In the genomic region with DNA sequence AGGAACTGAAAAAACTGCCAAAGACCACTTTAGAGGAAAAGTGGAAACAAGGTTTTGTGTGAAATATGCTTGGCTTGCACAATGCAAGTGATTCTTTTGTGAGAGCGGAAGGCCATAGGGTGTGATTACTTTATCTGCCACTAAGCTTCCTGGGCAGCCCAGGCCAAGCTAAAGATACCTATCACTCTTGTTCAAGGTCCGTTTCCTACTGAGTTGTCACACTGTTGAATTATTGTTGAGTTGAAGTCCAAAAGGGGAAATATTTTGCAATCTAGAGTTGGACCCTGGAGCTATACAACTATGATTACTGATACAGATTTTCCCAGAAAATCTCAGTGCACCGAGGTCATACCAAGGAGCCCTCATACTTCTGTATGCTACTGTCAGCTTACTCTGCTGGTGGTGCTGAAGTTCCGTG, we compare ENCODE assay signal across 1 cellular context.
A peak's percentile ranks its signal among the peaks of the same experiment; 100 is the strongest.
TF ChIP-seq lines count a peak whose summit lies in the region.

No MANE protein-coding gene starts in this region.

TF ChIP-seq in K562, 482 proteins besides CTCF, POLR2A, EP300 and RAD21 (continues in another document):
- no peak for TF ChIP-seq NELFE (IDR thresholded peaks at IDR 0.05; ENCODE audit: insufficient read depth, insufficient read length)
- no peak for TF ChIP-seq ZNF23 (CRISPR knock-in tag; IDR thresholded peaks at IDR 0.05)
- TF ChIP-seq SPI1 (IDR thresholded peaks at IDR 0.05; ENCODE audit: borderline replicate concordance, low read depth, low read length), result no peak
- no peak for TF ChIP-seq CSDE1 (IDR thresholded peaks at IDR 0.05)
- TF ChIP-seq MEIS2 (IDR thresholded peaks at IDR 0.05; ENCODE audit: partially characterized antibody), result peak; percentile 85
- TF ChIP-seq NFXL1 (CRISPR knock-in tag; IDR thresholded peaks at IDR 0.05), result no peak
- no peak for TF ChIP-seq ZNF584 (CRISPR knock-in tag; IDR thresholded peaks at IDR 0.05; ENCODE audit: low read depth)
- TF ChIP-seq, protein P1, sequence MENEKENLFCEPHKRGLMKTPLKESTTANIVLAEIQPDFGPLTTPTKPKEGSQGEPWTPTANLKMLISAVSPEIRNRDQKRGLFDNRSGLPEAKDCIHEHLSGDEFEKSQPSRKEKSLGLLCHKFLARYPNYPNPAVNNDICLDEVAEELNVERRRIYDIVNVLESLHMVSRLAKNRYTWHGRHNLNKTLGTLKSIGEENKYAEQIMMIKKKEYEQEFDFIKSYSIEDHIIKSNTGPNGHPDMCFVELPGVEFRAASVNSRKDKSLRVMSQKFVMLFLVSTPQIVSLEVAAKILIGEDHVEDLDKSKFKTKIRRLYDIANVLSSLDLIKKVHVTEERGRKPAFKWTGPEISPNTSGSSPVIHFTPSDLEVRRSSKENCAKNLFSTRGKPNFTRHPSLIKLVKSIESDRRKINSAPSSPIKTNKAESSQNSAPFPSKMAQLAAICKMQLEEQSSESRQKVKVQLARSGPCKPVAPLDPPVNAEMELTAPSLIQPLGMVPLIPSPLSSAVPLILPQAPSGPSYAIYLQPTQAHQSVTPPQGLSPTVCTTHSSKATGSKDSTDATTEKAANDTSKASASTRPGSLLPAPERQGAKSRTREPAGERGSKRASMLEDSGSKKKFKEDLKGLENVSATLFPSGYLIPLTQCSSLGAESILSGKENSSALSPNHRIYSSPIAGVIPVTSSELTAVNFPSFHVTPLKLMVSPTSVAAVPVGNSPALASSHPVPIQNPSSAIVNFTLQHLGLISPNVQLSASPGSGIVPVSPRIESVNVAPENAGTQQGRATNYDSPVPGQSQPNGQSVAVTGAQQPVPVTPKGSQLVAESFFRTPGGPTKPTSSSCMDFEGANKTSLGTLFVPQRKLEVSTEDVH (IDR thresholded peaks at IDR 0.05; ENCODE audit: low read depth, partially characterized antibody), result no peak
- TF ChIP-seq ZNF766 (CRISPR knock-in tag; conservative IDR thresholded peaks at IDR 0.05), result 0 out of 2 replicates have a peak, but pooled peaks have one; percentile 9
- peak in 1 of 2 experiments; percentile 88; a peak in 2 of 4 replicates for TF ChIP-seq RCOR1 (IDR thresholded peaks at IDR 0.05; ENCODE audit: borderline replicate concordance in 1 of 2, low read depth in 2 of 2, low read length in 2 of 2)
- TF ChIP-seq, protein P2, sequence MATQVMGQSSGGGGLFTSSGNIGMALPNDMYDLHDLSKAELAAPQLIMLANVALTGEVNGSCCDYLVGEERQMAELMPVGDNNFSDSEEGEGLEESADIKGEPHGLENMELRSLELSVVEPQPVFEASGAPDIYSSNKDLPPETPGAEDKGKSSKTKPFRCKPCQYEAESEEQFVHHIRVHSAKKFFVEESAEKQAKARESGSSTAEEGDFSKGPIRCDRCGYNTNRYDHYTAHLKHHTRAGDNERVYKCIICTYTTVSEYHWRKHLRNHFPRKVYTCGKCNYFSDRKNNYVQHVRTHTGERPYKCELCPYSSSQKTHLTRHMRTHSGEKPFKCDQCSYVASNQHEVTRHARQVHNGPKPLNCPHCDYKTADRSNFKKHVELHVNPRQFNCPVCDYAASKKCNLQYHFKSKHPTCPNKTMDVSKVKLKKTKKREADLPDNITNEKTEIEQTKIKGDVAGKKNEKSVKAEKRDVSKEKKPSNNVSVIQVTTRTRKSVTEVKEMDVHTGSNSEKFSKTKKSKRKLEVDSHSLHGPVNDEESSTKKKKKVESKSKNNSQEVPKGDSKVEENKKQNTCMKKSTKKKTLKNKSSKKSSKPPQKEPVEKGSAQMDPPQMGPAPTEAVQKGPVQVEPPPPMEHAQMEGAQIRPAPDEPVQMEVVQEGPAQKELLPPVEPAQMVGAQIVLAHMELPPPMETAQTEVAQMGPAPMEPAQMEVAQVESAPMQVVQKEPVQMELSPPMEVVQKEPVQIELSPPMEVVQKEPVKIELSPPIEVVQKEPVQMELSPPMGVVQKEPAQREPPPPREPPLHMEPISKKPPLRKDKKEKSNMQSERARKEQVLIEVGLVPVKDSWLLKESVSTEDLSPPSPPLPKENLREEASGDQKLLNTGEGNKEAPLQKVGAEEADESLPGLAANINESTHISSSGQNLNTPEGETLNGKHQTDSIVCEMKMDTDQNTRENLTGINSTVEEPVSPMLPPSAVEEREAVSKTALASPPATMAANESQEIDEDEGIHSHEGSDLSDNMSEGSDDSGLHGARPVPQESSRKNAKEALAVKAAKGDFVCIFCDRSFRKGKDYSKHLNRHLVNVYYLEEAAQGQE (CRISPR knock-in tag; IDR thresholded peaks at IDR 0.05; ENCODE audit: low read depth), result no peak
- no peak for TF ChIP-seq SMARCA4 (IDR thresholded peaks at IDR 0.05)
- no peak for TF ChIP-seq ZNF146 (CRISPR knock-in tag; IDR thresholded peaks at IDR 0.05; ENCODE audit: unreplicated experiment)
- TF ChIP-seq, protein P3, sequence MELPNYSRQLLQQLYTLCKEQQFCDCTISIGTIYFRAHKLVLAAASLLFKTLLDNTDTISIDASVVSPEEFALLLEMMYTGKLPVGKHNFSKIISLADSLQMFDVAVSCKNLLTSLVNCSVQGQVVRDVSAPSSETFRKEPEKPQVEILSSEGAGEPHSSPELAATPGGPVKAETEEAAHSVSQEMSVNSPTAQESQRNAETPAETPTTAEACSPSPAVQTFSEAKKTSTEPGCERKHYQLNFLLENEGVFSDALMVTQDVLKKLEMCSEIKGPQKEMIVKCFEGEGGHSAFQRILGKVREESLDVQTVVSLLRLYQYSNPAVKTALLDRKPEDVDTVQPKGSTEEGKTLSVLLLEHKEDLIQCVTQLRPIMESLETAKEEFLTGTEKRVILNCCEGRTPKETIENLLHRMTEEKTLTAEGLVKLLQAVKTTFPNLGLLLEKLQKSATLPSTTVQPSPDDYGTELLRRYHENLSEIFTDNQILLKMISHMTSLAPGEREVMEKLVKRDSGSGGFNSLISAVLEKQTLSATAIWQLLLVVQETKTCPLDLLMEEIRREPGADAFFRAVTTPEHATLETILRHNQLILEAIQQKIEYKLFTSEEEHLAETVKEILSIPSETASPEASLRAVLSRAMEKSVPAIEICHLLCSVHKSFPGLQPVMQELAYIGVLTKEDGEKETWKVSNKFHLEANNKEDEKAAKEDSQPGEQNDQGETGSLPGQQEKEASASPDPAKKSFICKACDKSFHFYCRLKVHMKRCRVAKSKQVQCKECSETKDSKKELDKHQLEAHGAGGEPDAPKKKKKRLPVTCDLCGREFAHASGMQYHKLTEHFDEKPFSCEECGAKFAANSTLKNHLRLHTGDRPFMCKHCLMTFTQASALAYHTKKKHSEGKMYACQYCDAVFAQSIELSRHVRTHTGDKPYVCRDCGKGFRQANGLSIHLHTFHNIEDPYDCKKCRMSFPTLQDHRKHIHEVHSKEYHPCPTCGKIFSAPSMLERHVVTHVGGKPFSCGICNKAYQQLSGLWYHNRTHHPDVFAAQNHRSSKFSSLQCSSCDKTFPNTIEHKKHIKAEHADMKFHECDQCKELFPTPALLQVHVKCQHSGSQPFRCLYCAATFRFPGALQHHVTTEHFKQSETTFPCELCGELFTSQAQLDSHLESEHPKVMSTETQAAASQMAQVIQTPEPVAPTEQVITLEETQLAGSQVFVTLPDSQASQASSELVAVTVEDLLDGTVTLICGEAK (IDR thresholded peaks at IDR 0.05), result 0 out of 2 replicates have a peak, but pooled peaks have one; percentile 30
- TF ChIP-seq, protein P3 (CRISPR knock-in tag; IDR thresholded peaks at IDR 0.05), result no peak
- TF ChIP-seq ARID1B (IDR thresholded peaks at IDR 0.05), result 0 out of 2 replicates have a peak, but pooled peaks have one; percentile 13
- no peak for TF ChIP-seq NCOA6 (IDR thresholded peaks at IDR 0.05)
- TF ChIP-seq, protein P4, sequence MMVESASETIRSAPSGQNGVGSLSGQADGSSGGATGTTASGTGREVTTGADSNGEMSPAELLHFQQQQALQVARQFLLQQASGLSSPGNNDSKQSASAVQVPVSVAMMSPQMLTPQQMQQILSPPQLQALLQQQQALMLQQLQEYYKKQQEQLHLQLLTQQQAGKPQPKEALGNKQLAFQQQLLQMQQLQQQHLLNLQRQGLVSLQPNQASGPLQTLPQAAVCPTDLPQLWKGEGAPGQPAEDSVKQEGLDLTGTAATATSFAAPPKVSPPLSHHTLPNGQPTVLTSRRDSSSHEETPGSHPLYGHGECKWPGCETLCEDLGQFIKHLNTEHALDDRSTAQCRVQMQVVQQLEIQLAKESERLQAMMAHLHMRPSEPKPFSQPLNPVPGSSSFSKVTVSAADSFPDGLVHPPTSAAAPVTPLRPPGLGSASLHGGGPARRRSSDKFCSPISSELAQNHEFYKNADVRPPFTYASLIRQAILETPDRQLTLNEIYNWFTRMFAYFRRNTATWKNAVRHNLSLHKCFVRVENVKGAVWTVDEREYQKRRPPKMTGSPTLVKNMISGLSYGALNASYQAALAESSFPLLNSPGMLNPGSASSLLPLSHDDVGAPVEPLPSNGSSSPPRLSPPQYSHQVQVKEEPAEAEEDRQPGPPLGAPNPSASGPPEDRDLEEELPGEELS (CRISPR knock-in tag; IDR thresholded peaks at IDR 0.05; ENCODE audit: borderline replicate concordance), result no peak
- TF ChIP-seq HCFC1 (IDR thresholded peaks at IDR 0.05; ENCODE audit: low read depth, low read length), result no peak
- 0 out of 2 replicates have a peak, but pooled peaks have one; percentile 8 for TF ChIP-seq HMG20A (CRISPR knock-in tag; conservative IDR thresholded peaks at IDR 0.05)
- no peak for TF ChIP-seq POLR2H (tag; IDR thresholded peaks at IDR 0.05; ENCODE audit: low read depth)
- TF ChIP-seq, protein P5, sequence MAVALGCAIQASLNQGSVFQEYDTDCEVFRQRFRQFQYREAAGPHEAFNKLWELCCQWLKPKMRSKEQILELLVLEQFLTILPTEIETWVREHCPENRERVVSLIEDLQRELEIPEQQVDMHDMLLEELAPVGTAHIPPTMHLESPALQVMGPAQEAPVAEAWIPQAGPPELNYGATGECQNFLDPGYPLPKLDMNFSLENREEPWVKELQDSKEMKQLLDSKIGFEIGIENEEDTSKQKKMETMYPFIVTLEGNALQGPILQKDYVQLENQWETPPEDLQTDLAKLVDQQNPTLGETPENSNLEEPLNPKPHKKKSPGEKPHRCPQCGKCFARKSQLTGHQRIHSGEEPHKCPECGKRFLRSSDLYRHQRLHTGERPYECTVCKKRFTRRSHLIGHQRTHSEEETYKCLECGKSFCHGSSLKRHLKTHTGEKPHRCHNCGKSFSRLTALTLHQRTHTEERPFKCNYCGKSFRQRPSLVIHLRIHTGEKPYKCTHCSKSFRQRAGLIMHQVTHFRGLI (CRISPR knock-in tag; IDR thresholded peaks at IDR 0.05), result no peak
- TF ChIP-seq NR2C1 (IDR thresholded peaks at IDR 0.05), result no peak
- TF ChIP-seq NR2C1 (tag; IDR thresholded peaks at IDR 0.05), result 0 out of 2 replicates have a peak, but pooled peaks have one; percentile 31
- TF ChIP-seq, protein P6, sequence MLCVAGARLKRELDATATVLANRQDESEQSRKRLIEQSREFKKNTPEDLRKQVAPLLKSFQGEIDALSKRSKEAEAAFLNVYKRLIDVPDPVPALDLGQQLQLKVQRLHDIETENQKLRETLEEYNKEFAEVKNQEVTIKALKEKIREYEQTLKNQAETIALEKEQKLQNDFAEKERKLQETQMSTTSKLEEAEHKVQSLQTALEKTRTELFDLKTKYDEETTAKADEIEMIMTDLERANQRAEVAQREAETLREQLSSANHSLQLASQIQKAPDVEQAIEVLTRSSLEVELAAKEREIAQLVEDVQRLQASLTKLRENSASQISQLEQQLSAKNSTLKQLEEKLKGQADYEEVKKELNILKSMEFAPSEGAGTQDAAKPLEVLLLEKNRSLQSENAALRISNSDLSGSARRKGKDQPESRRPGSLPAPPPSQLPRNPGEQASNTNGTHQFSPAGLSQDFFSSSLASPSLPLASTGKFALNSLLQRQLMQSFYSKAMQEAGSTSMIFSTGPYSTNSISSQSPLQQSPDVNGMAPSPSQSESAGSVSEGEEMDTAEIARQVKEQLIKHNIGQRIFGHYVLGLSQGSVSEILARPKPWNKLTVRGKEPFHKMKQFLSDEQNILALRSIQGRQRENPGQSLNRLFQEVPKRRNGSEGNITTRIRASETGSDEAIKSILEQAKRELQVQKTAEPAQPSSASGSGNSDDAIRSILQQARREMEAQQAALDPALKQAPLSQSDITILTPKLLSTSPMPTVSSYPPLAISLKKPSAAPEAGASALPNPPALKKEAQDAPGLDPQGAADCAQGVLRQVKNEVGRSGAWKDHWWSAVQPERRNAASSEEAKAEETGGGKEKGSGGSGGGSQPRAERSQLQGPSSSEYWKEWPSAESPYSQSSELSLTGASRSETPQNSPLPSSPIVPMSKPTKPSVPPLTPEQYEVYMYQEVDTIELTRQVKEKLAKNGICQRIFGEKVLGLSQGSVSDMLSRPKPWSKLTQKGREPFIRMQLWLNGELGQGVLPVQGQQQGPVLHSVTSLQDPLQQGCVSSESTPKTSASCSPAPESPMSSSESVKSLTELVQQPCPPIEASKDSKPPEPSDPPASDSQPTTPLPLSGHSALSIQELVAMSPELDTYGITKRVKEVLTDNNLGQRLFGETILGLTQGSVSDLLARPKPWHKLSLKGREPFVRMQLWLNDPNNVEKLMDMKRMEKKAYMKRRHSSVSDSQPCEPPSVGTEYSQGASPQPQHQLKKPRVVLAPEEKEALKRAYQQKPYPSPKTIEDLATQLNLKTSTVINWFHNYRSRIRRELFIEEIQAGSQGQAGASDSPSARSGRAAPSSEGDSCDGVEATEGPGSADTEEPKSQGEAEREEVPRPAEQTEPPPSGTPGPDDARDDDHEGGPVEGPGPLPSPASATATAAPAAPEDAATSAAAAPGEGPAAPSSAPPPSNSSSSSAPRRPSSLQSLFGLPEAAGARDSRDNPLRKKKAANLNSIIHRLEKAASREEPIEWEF (CRISPR knock-in tag; IDR thresholded peaks at IDR 0.05), result no peak
- TF ChIP-seq ZC3H11A (IDR thresholded peaks at IDR 0.05; ENCODE audit: low read depth, low read length), result no peak
- no peak for TF ChIP-seq RBM17 (IDR thresholded peaks at IDR 0.05; ENCODE audit: borderline replicate concordance, low read depth, low read length)
- no peak for TF ChIP-seq CCNT2 (IDR thresholded peaks at IDR 0.05; ENCODE audit: borderline replicate concordance, extremely low read depth, insufficient read length, low read depth, low read length)
